1 cellular context compared by ENCODE assay signal in genomic region chr16:85136705-85137322, GRCh38.
A peak's percentile ranks its signal among the peaks of the same experiment; 100 is the strongest.
TF ChIP-seq lines count a peak whose summit lies in the region.

No MANE protein-coding gene starts in this region.

TF ChIP-seq in HepG2, 621 proteins besides CTCF, POLR2A, EP300 and RAD21 (continued from another document and continues in another):
- 0 out of 2 replicates have a peak, but pooled peaks have one; percentile 3 for TF ChIP-seq RERE (CRISPR knock-in tag; IDR thresholded peaks at IDR 0.05; ENCODE audit: low read depth)
- TF ChIP-seq RARG (CRISPR knock-in tag; IDR thresholded peaks at IDR 0.05; ENCODE audit: low read depth), result 0 out of 2 replicates have a peak, but pooled peaks have one; percentile 56
- TF ChIP-seq ZNF180 (CRISPR knock-in tag; IDR thresholded peaks at IDR 0.05; ENCODE audit: borderline replicate concordance, low read depth), result peak; percentile 5; the same call in 1 of the 2 replicates
- no peak for TF ChIP-seq TFE3 (CRISPR knock-in tag; IDR thresholded peaks at IDR 0.05)
- peak; percentile 87 for TF ChIP-seq ZMAT3 (CRISPR knock-in tag; conservative IDR thresholded peaks at IDR 0.05)
- no peak for TF ChIP-seq RELA (CRISPR knock-in tag; IDR thresholded peaks at IDR 0.05)
- TF ChIP-seq ZNF512B (CRISPR knock-in tag; IDR thresholded peaks at IDR 0.05; ENCODE audit: borderline replicate concordance), result no peak; the same call in 1 of the 2 replicates
- peak; percentile 40; the same call in 1 of the 2 replicates for TF ChIP-seq NCOR1 (IDR thresholded peaks at IDR 0.05; ENCODE audit: borderline replicate concordance, low read length)
- peak; percentile 87; the same call in 1 of the 2 replicates for TF ChIP-seq ZNF33B (CRISPR knock-in tag; IDR thresholded peaks at IDR 0.05)
- TF ChIP-seq MAF1 (CRISPR knock-in tag; IDR thresholded peaks at IDR 0.05; ENCODE audit: borderline replicate concordance), result 0 out of 2 replicates have a peak, but pooled peaks have one; percentile 20
- peak; percentile 44; the same call in 1 of the 2 replicates for TF ChIP-seq ZNF891 (CRISPR knock-in tag; IDR thresholded peaks at IDR 0.05)
- no peak for TF ChIP-seq ZBTB1 (CRISPR knock-in tag; IDR thresholded peaks at IDR 0.05; ENCODE audit: borderline replicate concordance)
- peak; percentile 75 for TF ChIP-seq IKZF5 (CRISPR knock-in tag; IDR thresholded peaks at IDR 0.05)
- TF ChIP-seq KDM5B (CRISPR knock-in tag; IDR thresholded peaks at IDR 0.05; ENCODE audit: borderline replicate concordance), result no peak; the same call in 1 of the 2 replicates
- no peak; the same call in 1 of the 2 replicates for TF ChIP-seq ZNF12 (CRISPR knock-in tag; IDR thresholded peaks at IDR 0.05)
- TF ChIP-seq ZXDC (CRISPR knock-in tag; IDR thresholded peaks at IDR 0.05), result peak; percentile 93
- 0 out of 2 replicates have a peak, but pooled peaks have one; percentile 51 for TF ChIP-seq SATB2 (CRISPR knock-in tag; IDR thresholded peaks at IDR 0.05)
- no peak for TF ChIP-seq FOXP1 (IDR thresholded peaks at IDR 0.05)
- no peak for TF ChIP-seq FOXP1 (CRISPR knock-in tag; IDR thresholded peaks at IDR 0.05)
- peak; percentile 95 for TF ChIP-seq SNAPC2 (CRISPR knock-in tag; IDR thresholded peaks at IDR 0.05)
- TF ChIP-seq DNMT1 (CRISPR knock-in tag; IDR thresholded peaks at IDR 0.05), result peak; percentile 73; the same call in 1 of the 2 replicates
- TF ChIP-seq RBM39 (IDR thresholded peaks at IDR 0.05; ENCODE audit: low read depth, low read length, poor library complexity, severe bottlenecking), result no peak
- TF ChIP-seq POLR2AphosphoS5 (IDR thresholded peaks at IDR 0.05; ENCODE audit: low read depth, low read length), result peak; percentile 97
- peak; percentile 78 for TF ChIP-seq POLR2G (IDR thresholded peaks at IDR 0.05; ENCODE audit: low read depth, low read length)
- no peak for TF ChIP-seq KDM5A (IDR thresholded peaks at IDR 0.05; ENCODE audit: borderline replicate concordance, low read length)
- no peak for TF ChIP-seq SOX13 (IDR thresholded peaks at IDR 0.05)
- peak in 1 of 2 experiments; percentile 54; a peak in 1 of 4 replicates for TF ChIP-seq SOX13 (CRISPR knock-in tag; conservative IDR thresholded peaks at IDR 0.05 in 1 of 2, IDR thresholded peaks at IDR 0.05 in 1 of 2)
- peak; percentile 46; the same call in 1 of the 2 replicates for TF ChIP-seq FOSL2 (CRISPR knock-in tag; IDR thresholded peaks at IDR 0.05)
- no peak for TF ChIP-seq THAP11 (CRISPR knock-in tag; IDR thresholded peaks at IDR 0.05)
- TF ChIP-seq SRSF1 (optimal IDR thresholded peaks at IDR 0.05; ENCODE audit: low read depth, low read length), result peak; percentile 87
- peak; percentile 94 for TF ChIP-seq SETDB1 (CRISPR knock-in tag; IDR thresholded peaks at IDR 0.05; ENCODE audit: borderline replicate concordance)
- no peak for TF ChIP-seq ZNF337 (CRISPR knock-in tag; IDR thresholded peaks at IDR 0.05; ENCODE audit: borderline replicate concordance, low read depth)
- peak; percentile 66; the same call in 1 of the 2 replicates for TF ChIP-seq U2AF2 (IDR thresholded peaks at IDR 0.05; ENCODE audit: low read depth, low read length)
- no peak for TF ChIP-seq HNRNPK (IDR thresholded peaks at IDR 0.05; ENCODE audit: low read depth, low read length, poor library complexity, severe bottlenecking)
- TF ChIP-seq ZNF362 (CRISPR knock-in tag; IDR thresholded peaks at IDR 0.05; ENCODE audit: borderline replicate concordance), result no peak; the same call in 1 of the 2 replicates
- no peak; the same call in 1 of the 2 replicates for TF ChIP-seq THRA (CRISPR knock-in tag; IDR thresholded peaks at IDR 0.05; ENCODE audit: borderline replicate concordance)
- peak; percentile 63 for TF ChIP-seq CBFB (CRISPR knock-in tag; IDR thresholded peaks at IDR 0.05)
- peak; percentile 66; the same call in 1 of the 2 replicates for TF ChIP-seq CREBL2 (CRISPR knock-in tag; IDR thresholded peaks at IDR 0.05; ENCODE audit: borderline replicate concordance)
- no peak for TF ChIP-seq SIN3B (IDR thresholded peaks at IDR 0.05; ENCODE audit: low read length)
- no peak for TF ChIP-seq TAF15 (IDR thresholded peaks at IDR 0.05; ENCODE audit: low read depth, low read length, poor library complexity, severe bottlenecking)
- no peak for TF ChIP-seq ZSCAN20 (CRISPR knock-in tag; IDR thresholded peaks at IDR 0.05; ENCODE audit: borderline replicate concordance)
- no peak for TF ChIP-seq HMG20A (CRISPR knock-in tag; IDR thresholded peaks at IDR 0.05; ENCODE audit: borderline replicate concordance)
- TF ChIP-seq MLX (CRISPR knock-in tag; IDR thresholded peaks at IDR 0.05), result peak; percentile 43; the same call in 1 of the 2 replicates
- 0 out of 2 replicates have a peak, but pooled peaks have one; percentile 21 for TF ChIP-seq ZNF383 (CRISPR knock-in tag; IDR thresholded peaks at IDR 0.05; ENCODE audit: borderline replicate concordance)
